ENCODE assay signal across 24 cellular contexts in the genomic region with DNA sequence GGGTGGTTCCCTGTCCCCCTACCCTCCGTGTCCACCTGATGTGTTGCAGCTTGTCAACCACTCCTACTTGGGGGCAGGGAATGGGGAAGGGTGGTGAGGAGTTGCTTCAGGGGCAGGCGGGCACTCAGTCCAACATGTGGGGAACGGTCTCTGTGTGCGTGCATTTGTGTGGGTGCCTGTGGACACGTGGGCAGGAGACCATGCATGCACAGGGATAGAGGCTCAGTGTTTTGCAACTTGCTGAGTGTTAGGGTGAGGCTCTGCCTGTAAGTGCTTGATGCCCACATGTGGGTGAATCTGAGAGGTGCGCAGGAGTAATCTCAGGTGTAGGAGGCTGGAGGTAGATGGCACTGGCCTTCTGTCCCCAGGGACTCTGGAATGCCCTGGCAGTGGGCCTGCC.
"Had no signal": no experiment of that assay in that cellular context is flagged by ENCODE, and none has a peak within 500 bp of the region (broad histone marks: within the 10 kb centered on the region; RNA-seq: fewer than 3 reads in every experiment).

No MANE protein-coding gene starts in this region.

- H3K36me3 ChIP-seq: adrenal gland, breast epithelium, SJSA1 had no signal

- ATAC-seq: activated CD8-positive, alpha-beta T cell treated with anti-CD3 and anti-CD28 coated beads, Interleukin-2, amount 10 ng/mL, durations not matched to agents 7 days and 5 days; SK-N-SH treated with all-trans-retinoic acid at 6 μM for 48 hours had no signal

- DNase-seq: activated CD4-positive, alpha-beta T cell treated with anti-CD3 and anti-CD28 coated beads for 48 hours; activated CD4-positive, alpha-beta T cell treated with anti-CD3 and anti-CD28 coated beads, Interleukin-2, amount 50 U/mL, for 4 hours; activated CD4-positive, CD25-positive, alpha-beta regulatory T cell treated with anti-CD3 and anti-CD28 coated beads, Interleukin-2, amount 50 U/mL, for 72 hours; activated CD8-positive, alpha-beta memory T cell treated with anti-CD3 and anti-CD28 coated beads, Interleukin-2, amount 50 U/mL, for 48 hours; activated CD8-positive, alpha-beta T cell treated with anti-CD3 and anti-CD28 coated beads, Interleukin-2, amount 10 ng/mL, durations not matched to agents 7 days and 5 days; activated naive CD4-positive, alpha-beta T cell treated with anti-CD3 and anti-CD28 coated beads, Interleukin-2, amount 50 U/mL, for 16 hours; activated naive CD8-positive, alpha-beta T cell treated with anti-CD3 and anti-CD28 coated beads, Interleukin-2, amount 10 ng/mL, durations not matched to agents 7 days and 5 days; activated T-cell treated with anti-CD3 and anti-CD28 coated beads, Interleukin-2, amount 50 U/mL, for 1 hour; adrenal gland; anterior cingulate cortex; IMR-90; KG1; NCI-H1092; NCI-H1930; NCI-H2171; NCI-H2227 treated with DMSO at 0.1 percent for 48 hours; NCI-H446 treated with DMSO at 0.1 percent for 48 hours; NCI-H524 treated with DMSO at 0.1 percent for 48 hours; NCI-H82; Right ventricle myocardium superior; SW 1271 had no signal

- H3K27me3 ChIP-seq: adrenal gland, breast epithelium had no signal

- H3K4me3 ChIP-seq: adrenal gland, breast epithelium, SJSA1 had no signal

- H3K27ac ChIP-seq: SJSA1 had no signal

- H3K4me1 ChIP-seq: SJSA1 had no signal

- H3K9me3 ChIP-seq: adrenal gland, breast epithelium, SJSA1 had no signal
